1 cellular context compared by ENCODE assay signal in the genomic region with DNA sequence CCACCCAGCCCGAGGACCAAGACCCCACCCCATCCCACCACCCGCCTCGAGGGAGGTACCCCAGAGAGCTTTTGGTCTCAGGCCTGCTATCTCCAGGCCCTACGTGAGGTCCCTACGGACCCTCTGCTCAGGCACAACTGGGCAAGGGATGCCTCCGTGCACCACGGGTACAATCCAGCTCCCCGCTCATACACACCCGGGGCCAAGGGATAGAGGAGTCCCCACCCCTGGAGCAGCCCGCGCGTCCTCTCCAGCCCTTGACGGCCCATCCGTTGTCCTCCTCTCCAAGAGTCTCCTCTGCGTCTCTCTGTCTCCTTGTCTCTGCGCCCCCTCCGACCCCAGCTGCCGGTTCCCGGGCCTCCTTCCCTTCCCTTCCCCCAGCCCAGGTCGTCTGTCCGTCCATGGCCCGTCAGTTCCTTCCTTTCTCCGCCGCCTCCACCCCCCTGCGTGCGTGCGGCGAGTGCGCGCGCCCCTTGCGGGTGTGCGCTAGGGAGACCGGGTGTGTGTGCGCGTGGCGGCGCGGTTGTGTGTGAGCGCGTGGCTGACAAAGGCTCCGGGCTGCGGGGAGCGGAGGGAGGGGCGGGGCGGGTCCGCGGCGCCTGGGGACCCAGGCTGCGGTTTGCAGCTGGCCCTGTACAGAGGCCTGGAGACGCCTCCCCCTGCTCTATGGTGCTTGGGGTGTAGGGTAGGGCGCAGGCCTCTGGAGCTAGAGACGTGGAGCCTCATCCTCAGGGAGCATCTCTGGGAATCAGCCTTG.
TF ChIP-seq lines count a peak whose summit lies in the region.

No MANE protein-coding gene starts in this region.

TF ChIP-seq in HEK293, 187 proteins besides CTCF, POLR2A, EP300 and RAD21 (continued from another document):
- no peak for TF ChIP-seq ZNF561 (tag by site-specific recombination; IDR thresholded peaks at IDR 0.05; ENCODE audit: borderline replicate concordance)
- TF ChIP-seq ZNF354C (tag by site-specific recombination; IDR thresholded peaks at IDR 0.05; ENCODE audit: borderline replicate concordance, low read depth): no peak
- TF ChIP-seq HOXA7 (CRISPR knock-in tag; IDR thresholded peaks at IDR 0.05; ENCODE audit: borderline replicate concordance): no peak
- TF ChIP-seq EGR2 (tag by site-specific recombination; IDR thresholded peaks at IDR 0.05; ENCODE audit: low read depth): no peak
- TF ChIP-seq REPIN1 (tag by site-specific recombination; IDR thresholded peaks at IDR 0.05; ENCODE audit: low read depth): no peak
- no peak for TF ChIP-seq ZNF529 (tag by site-specific recombination; IDR thresholded peaks at IDR 0.05; ENCODE audit: insufficient replicate concordance)
- TF ChIP-seq SP3 (tag by site-specific recombination; IDR thresholded peaks at IDR 0.05): peak; percentile 24; the same call in 1 of the 2 replicates
- no peak for TF ChIP-seq ZNF155 (tag by site-specific recombination; IDR thresholded peaks at IDR 0.05)
- TF ChIP-seq ZSCAN4 (tag by site-specific recombination; IDR thresholded peaks at IDR 0.05): no peak
- TF ChIP-seq ZNF24 (tag by site-specific recombination; IDR thresholded peaks at IDR 0.05): no peak
- peak; percentile 45; the same call in 1 of the 2 replicates for TF ChIP-seq PATZ1 (tag by site-specific recombination; IDR thresholded peaks at IDR 0.05)
- peak; percentile 15; the same call in 1 of the 2 replicates for TF ChIP-seq KLF16 (tag by site-specific recombination; IDR thresholded peaks at IDR 0.05)
- TF ChIP-seq, protein P1, sequence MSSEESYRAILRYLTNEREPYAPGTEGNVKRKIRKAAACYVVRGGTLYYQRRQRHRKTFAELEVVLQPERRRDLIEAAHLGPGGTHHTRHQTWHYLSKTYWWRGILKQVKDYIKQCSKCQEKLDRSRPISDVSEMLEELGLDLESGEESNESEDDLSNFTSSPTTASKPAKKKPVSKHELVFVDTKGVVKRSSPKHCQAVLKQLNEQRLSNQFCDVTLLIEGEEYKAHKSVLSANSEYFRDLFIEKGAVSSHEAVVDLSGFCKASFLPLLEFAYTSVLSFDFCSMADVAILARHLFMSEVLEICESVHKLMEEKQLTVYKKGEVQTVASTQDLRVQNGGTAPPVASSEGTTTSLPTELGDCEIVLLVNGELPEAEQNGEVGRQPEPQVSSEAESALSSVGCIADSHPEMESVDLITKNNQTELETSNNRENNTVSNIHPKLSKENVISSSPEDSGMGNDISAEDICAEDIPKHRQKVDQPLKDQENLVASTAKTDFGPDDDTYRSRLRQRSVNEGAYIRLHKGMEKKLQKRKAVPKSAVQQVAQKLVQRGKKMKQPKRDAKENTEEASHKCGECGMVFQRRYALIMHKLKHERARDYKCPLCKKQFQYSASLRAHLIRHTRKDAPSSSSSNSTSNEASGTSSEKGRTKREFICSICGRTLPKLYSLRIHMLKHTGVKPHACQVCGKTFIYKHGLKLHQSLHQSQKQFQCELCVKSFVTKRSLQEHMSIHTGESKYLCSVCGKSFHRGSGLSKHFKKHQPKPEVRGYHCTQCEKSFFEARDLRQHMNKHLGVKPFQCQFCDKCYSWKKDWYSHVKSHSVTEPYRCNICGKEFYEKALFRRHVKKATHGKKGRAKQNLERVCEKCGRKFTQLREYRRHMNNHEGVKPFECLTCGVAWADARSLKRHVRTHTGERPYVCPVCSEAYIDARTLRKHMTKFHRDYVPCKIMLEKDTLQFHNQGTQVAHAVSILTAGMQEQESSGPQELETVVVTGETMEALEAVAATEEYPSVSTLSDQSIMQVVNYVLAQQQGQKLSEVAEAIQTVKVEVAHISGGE (tag by site-specific recombination; conservative IDR thresholded peaks at IDR 0.05; ENCODE audit: low read depth): no peak
- TF ChIP-seq ZNF677 (tag by site-specific recombination; IDR thresholded peaks at IDR 0.05): no peak
- TF ChIP-seq ZNF16 (tag by site-specific recombination; IDR thresholded peaks at IDR 0.05; ENCODE audit: low read depth): no peak
- no peak for TF ChIP-seq ZNF530 (tag by site-specific recombination; IDR thresholded peaks at IDR 0.05; ENCODE audit: low read depth)
- TF ChIP-seq SP7 (tag by site-specific recombination; IDR thresholded peaks at IDR 0.05): 0 out of 2 replicates have a peak, but pooled peaks have one; percentile 18
- TF ChIP-seq, protein P2, sequence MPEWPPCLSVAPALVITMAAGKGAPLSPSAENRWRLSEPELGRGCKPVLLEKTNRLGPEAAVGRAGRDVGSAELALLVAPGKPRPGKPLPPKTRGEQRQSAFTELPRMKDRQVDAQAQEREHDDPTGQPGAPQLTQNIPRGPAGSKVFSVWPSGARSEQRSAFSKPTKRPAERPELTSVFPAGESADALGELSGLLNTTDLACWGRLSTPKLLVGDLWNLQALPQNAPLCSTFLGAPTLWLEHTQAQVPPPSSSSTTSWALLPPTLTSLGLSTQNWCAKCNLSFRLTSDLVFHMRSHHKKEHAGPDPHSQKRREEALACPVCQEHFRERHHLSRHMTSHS (tag by site-specific recombination; IDR thresholded peaks at IDR 0.05): no peak
- TF ChIP-seq ZNF548 (tag by site-specific recombination; IDR thresholded peaks at IDR 0.05): no peak
- TF ChIP-seq IKZF3 (tag by site-specific recombination; IDR thresholded peaks at IDR 0.05): no peak
- TF ChIP-seq ZNF169 (tag by site-specific recombination; IDR thresholded peaks at IDR 0.05): no peak
- TF ChIP-seq SCRT1 (tag by site-specific recombination; IDR thresholded peaks at IDR 0.05; ENCODE audit: borderline replicate concordance): no peak
- no peak for TF ChIP-seq MZF1 (tag by site-specific recombination; IDR thresholded peaks at IDR 0.05; ENCODE audit: borderline replicate concordance)
- no peak for TF ChIP-seq ELK4 (IDR thresholded peaks at IDR 0.05; ENCODE audit: borderline replicate concordance, low read depth, low read length)
- TF ChIP-seq ZNF366 (tag by site-specific recombination; conservative IDR thresholded peaks at IDR 0.05): peak; percentile 37; the same call in 1 of the 2 replicates
